Comparison of ENCODE assay signal across 12 cellular contexts in the genomic region with DNA sequence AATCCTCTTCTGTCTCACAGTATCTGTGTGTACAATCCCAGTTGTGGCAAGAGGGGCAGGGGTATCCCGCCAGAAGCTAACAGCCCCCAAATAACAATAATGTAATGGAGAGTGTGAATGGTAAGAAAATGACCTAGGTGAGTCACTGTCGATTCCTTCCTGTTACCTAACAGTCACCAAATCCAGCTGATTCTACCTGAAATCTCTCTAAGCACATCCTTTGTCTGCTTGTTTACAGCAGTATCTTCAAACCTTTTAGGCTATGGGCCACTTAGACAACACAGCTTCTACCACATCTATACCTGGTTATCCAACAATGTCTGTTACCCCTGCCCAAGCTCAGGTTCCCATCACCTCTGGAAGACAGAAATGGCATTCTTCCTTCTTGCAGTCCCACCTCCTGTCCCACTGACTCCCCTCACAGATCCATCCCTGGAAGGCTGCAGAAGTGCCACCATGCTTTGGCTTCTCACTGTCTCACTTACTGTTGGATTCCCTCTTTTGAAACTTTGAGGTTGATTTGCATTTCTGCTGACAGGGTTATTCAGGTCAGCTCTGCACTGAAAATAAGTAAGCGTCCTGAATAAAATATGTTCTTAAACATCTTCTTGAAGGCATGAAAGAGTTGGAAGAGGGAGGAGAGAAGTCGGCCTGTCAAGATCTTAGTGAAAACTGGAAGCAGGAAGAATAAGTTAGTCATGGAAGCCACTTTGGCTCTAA. TPM values are rescaled to one million over a fixed set of nuclear protein-coding genes. Genes with fewer than 3 reads are reported as not detected.
DNase-seq lines count a peak whose midpoint lies in the region; ATAC-seq, FAIRE-seq and TF ChIP-seq lines count a peak whose summit lies in the region.
"Had no signal": no experiment of that assay in that cellular context is flagged by ENCODE, and none has a peak within 500 bp of the region (broad histone marks: within the 10 kb centered on the region; RNA-seq: fewer than 3 reads in every experiment).

No MANE protein-coding gene starts in this region.

- peak; percentile 59 to 61 for ATAC-seq in CD4-positive, CD25-positive, alpha-beta regulatory T cell (ENCODE audit: low read depth in 2 of 2)
- ATAC-seq in T-helper 17 cell (peak; percentile 61), GM18519 (IDR thresholded peaks at IDR 0.05; ENCODE audit: low FRiP score, unreplicated experiment) (no peak), GM19395 (IDR thresholded peaks at IDR 0.05; ENCODE audit: unreplicated experiment) (no peak), GM21786 (IDR thresholded peaks at IDR 0.05; ENCODE audit: unreplicated experiment) (no peak)
- ATAC-seq: psoas muscle had no signal

- peak overlapping the region; percentile 48 for H3K27ac ChIP-seq in CD4-positive, CD25-positive, alpha-beta regulatory T cell (ENCODE audit: insufficient read depth, low read length, poor library complexity, severe bottlenecking)
- H3K27ac ChIP-seq: BLaER1, psoas muscle had no signal

- no peak for TF ChIP-seq POLR2A in GM12892 (IDR thresholded peaks at IDR 0.05; ENCODE audit: low read depth, low read length)

- peak overlapping the region; percentile 1 to 76 (median 38) for H3K4me3 Mint-ChIP-seq in CD4-positive, CD25-positive, alpha-beta regulatory T cell
- peak overlapping the region; percentile 82 for H3K4me3 Mint-ChIP-seq in T-helper 17 cell
- peak overlapping the region; percentile 8 for H3K4me3 Mint-ChIP-seq in endothelial cell (ENCODE audit: unreplicated experiment)
- H3K4me3 Mint-ChIP-seq: brain had no signal

- no peaks in the 10 kb centered on the region for H3K9me3 ChIP-seq in CD4-positive, CD25-positive, alpha-beta regulatory T cell (ENCODE audit: control insufficient read depth in 2 of 2, low read length in 2 of 2)
- no peaks in the 10 kb centered on the region for H3K9me3 ChIP-seq in T-helper 17 cell (ENCODE audit: control insufficient read depth, low read length, poor library complexity, severe bottlenecking)
- H3K9me3 ChIP-seq: BLaER1, HAP-1, psoas muscle had no signal

- H3K9me3 Mint-ChIP-seq in CD4-positive, CD25-positive, alpha-beta regulatory T cell = no peaks in the 10 kb centered on the region
- no peaks in the 10 kb centered on the region for H3K9me3 Mint-ChIP-seq in endothelial cell (ENCODE audit: unreplicated experiment)
- H3K9me3 Mint-ChIP-seq: brain had no signal

- H3K4me1 Mint-ChIP-seq in CD4-positive, CD25-positive, alpha-beta regulatory T cell = peaks cover 50 to 92% (median 69%) of the 10 kb centered on the region in 4 donors
- H3K4me1 Mint-ChIP-seq in T-helper 17 cell = peaks cover 70% of the 10 kb centered on the region
- H3K4me1 Mint-ChIP-seq in endothelial cell (ENCODE audit: unreplicated experiment) = peaks cover 59% of the 10 kb centered on the region

- H3K36me3 Mint-ChIP-seq in CD4-positive, CD25-positive, alpha-beta regulatory T cell = peaks cover 16% of the 10 kb centered on the region
- H3K36me3 Mint-ChIP-seq in T-helper 17 cell (ENCODE audit: low read depth) = peaks cover 7% of the 10 kb centered on the region
- peaks cover 30% of the 10 kb centered on the region for H3K36me3 Mint-ChIP-seq in endothelial cell (ENCODE audit: low read depth, unreplicated experiment)

- peaks cover 6% of the 10 kb centered on the region for H3K36me3 ChIP-seq in CD4-positive, CD25-positive, alpha-beta regulatory T cell (ENCODE audit: control insufficient read depth, insufficient read depth, low read length)
- H3K36me3 ChIP-seq: HAP-1 had no signal

- no peaks in the 10 kb centered on the region for H3K27me3 ChIP-seq in CD4-positive, CD25-positive, alpha-beta regulatory T cell (ENCODE audit: control insufficient read depth, insufficient read depth, low read length)
- H3K27me3 ChIP-seq: BLaER1 had no signal

- peak overlapping the region; percentile 51 for H3K4me3 ChIP-seq in CD4-positive, CD25-positive, alpha-beta regulatory T cell (ENCODE audit: low read depth, low read length)
- H3K4me3 ChIP-seq: BLaER1, HAP-1, psoas muscle had no signal

- H3K4me1 ChIP-seq in CD4-positive, CD25-positive, alpha-beta regulatory T cell (ENCODE audit: control insufficient read depth, insufficient read depth, low read length, poor library complexity, severe bottlenecking) = peaks cover 92% of the 10 kb centered on the region
- H3K4me1 ChIP-seq: BLaER1, psoas muscle had no signal

- DNase-seq in CD4-positive, CD25-positive, alpha-beta regulatory T cell = peak in 1 of 3 donors; percentile 24
- DNase-seq in GM12892 (ENCODE audit: insufficient read length) (no peak), T-helper 17 cell (no peak), endothelial cell (ENCODE audit: low spot score) (no peak), AG20443 (ENCODE audit: low spot score) (no peak)
- DNase-seq: psoas muscle had no signal

- H3K27me3 Mint-ChIP-seq in CD4-positive, CD25-positive, alpha-beta regulatory T cell = no peaks in the 10 kb centered on the region
- H3K27me3 Mint-ChIP-seq in T-helper 17 cell (no peaks in the 10 kb centered on the region), endothelial cell (ENCODE audit: unreplicated experiment) (peaks cover 1% of the 10 kb centered on the region)

- TF ChIP-seq CTCF in endothelial cell (IDR thresholded peaks at IDR 0.05; ENCODE audit: unreplicated experiment) = no peak

- H3K27ac Mint-ChIP-seq in CD4-positive, CD25-positive, alpha-beta regulatory T cell = peak overlapping the region; percentile 53 to 92 (median 69)
- H3K27ac Mint-ChIP-seq in T-helper 17 cell (peak overlapping the region; percentile 94), endothelial cell (ENCODE audit: unreplicated experiment) (no peak overlapping the region)
- H3K27ac Mint-ChIP-seq: brain had no signal

- peak; percentile 96 for FAIRE-seq in GM12892 (lab: Jason Lieb, UNC)

RNA-seq across cellular contexts. Expression of a gene that starts 13.1 kb away (rescaled TPM):
- 156 TPM for total RNA-seq in CD4-positive, CD25-positive, alpha-beta regulatory T cell
- 10 to 100 TPM; 41.3 to 68.8 (median 49.1) TPM for polyA plus RNA-seq in CD4-positive, CD25-positive, alpha-beta regulatory T cell
- 66.0 TPM for polyA plus RNA-seq in GM12892 (2012; ENCODE audit: missing spikeins)
- total RNA-seq in T-helper 17 cell (100 to 1,000 TPM; 167 to 205 TPM), endothelial cell (ENCODE audit: unreplicated experiment) (110 TPM)

Comparison
In these comparisons a context has a peak if more than half of its experiments do, and no peak if none do; other contexts are left out.
1. ATAC-seq: peak in CD4-positive, CD25-positive, alpha-beta regulatory T cell (2 of 2) and T-helper 17 cell (single experiment); none in GM18519 (single experiment), GM19395 (single experiment) and GM21786 (single experiment).
2. H3K4me3 Mint-ChIP-seq: peak in every context shown above with its lines; median percentile 82 in T-helper 17 cell; 38 in CD4-positive, CD25-positive, alpha-beta regulatory T cell; 8 in endothelial cell.